ENCODE assay signal across 13 cellular contexts in genomic region chr2:35035883-35036282, GRCh38.
DNase-seq lines count a peak whose midpoint lies in the region; ATAC-seq and TF ChIP-seq lines count a peak whose summit lies in the region.
"Had no signal": no experiment of that assay in that cellular context is flagged by ENCODE, and none has a peak within 500 bp of the region (broad histone marks: within the 10 kb centered on the region; RNA-seq: fewer than 3 reads in every experiment).

No MANE protein-coding gene starts in this region.

- intact Hi-C loops in breast epithelium (cut with DNase I; ENCODE audit: low total_unique reads): no loop called here

- no peak for TF ChIP-seq POLR2A in breast epithelium (IDR thresholded peaks at IDR 0.05)

- no peaks in the 10 kb centered on the region for H4K20me1 ChIP-seq in OCI-LY3 (ENCODE audit: insufficient read depth, low read length)

- no peak overlapping the region for H3K9ac ChIP-seq in OCI-LY3 (ENCODE audit: low read length)

- no peak overlapping the region for H2AFZ ChIP-seq in OCI-LY3 (ENCODE audit: low read depth, low read length)

- ATAC-seq in natural killer cell treated with Interleukin-12 subunit alpha and Interleukin-12 subunit beta and Interleukin-15 and Interleukin-18, amount 100 ng/mL, for 72 hours: no peak

- H3K27me3 ChIP-seq in breast epithelium (no peaks in the 10 kb centered on the region), OCI-LY3 (ENCODE audit: low read depth, low read length) (no peaks in the 10 kb centered on the region)

- peaks cover 16% of the 10 kb centered on the region for H3K9me3 Mint-ChIP-seq in natural killer cell treated with Interleukin-12 subunit alpha and Interleukin-12 subunit beta and Interleukin-15 and Interleukin-18, amount 100 ng/mL, for 72 hours

- H3K36me3 Mint-ChIP-seq in natural killer cell treated with Interleukin-12 subunit alpha and Interleukin-12 subunit beta and Interleukin-15 and Interleukin-18, amount 100 ng/mL, for 72 hours: no peaks in the 10 kb centered on the region

- H3K79me2 ChIP-seq in OCI-LY3 (ENCODE audit: low read length): no peaks in the 10 kb centered on the region

- H3K4me3 ChIP-seq in breast epithelium: no peak overlapping the region
- no peak overlapping the region for H3K4me3 ChIP-seq in OCI-LY3 (ENCODE audit: low read length)

- H3K4me1 Mint-ChIP-seq in natural killer cell treated with Interleukin-12 subunit alpha and Interleukin-12 subunit beta and Interleukin-15 and Interleukin-18, amount 100 ng/mL, for 72 hours (ENCODE audit: low read depth in 2 of 2): no peaks in the 10 kb centered on the region

- H3K4me1 ChIP-seq in breast epithelium: no peaks in the 10 kb centered on the region
- H3K4me1 ChIP-seq in OCI-LY3 (ENCODE audit: low read length): no peaks in the 10 kb centered on the region

- H3K27ac Mint-ChIP-seq in natural killer cell treated with Interleukin-12 subunit alpha and Interleukin-12 subunit beta and Interleukin-15 and Interleukin-18, amount 100 ng/mL, for 72 hours: no peak overlapping the region

- no peak overlapping the region for H3K27ac ChIP-seq in breast epithelium
- H3K27ac ChIP-seq in OCI-LY3 (ENCODE audit: low read length): no peak overlapping the region
- H3K27ac ChIP-seq in epithelial cell of prostate: no peak overlapping the region

- H3K36me3 ChIP-seq in breast epithelium: no peaks in the 10 kb centered on the region
- no peaks in the 10 kb centered on the region for H3K36me3 ChIP-seq in OCI-LY3 (replicated peaks; ENCODE audit: low read depth, low read length)

- H3K9me3 ChIP-seq in breast epithelium (no peaks in the 10 kb centered on the region), OCI-LY3 (ENCODE audit: insufficient read depth, low read length) (no peaks in the 10 kb centered on the region)

- TF ChIP-seq CTCF in breast epithelium (IDR thresholded peaks at IDR 0.05) (no peak), OCI-LY3 (IDR thresholded peaks at IDR 0.05; ENCODE audit: low read depth, low read length) (peak; percentile 80)

- H3K27me3 Mint-ChIP-seq in natural killer cell treated with Interleukin-12 subunit alpha and Interleukin-12 subunit beta and Interleukin-15 and Interleukin-18, amount 100 ng/mL, for 72 hours: no peaks in the 10 kb centered on the region

- H3K4me2 ChIP-seq in OCI-LY3 (ENCODE audit: low read length): no peak overlapping the region

- in situ Hi-C loops in T47D (cut with HindIII; ENCODE audit: low pct_unique_long_range_greater_than_20kb, low sequenced_read_pairs): no loop called here

- H3K4me3 Mint-ChIP-seq in natural killer cell treated with Interleukin-12 subunit alpha and Interleukin-12 subunit beta and Interleukin-15 and Interleukin-18, amount 100 ng/mL, for 72 hours: no peak overlapping the region

- DNase-seq in T47D (ENCODE audit: low read depth in 1 of 2, low spot score in 1 of 2) (peak; percentile 38 to 71), breast epithelium (ENCODE audit: low spot score in 2 of 2) (no peak), epithelial cell of prostate (ENCODE audit: low read depth, low spot score) (peak; percentile 2), GF-D8 (lab: John Stamatoyannopoulos, UW) (no peak), islet precursor cell (no peak), hepatic stellate cell (ENCODE audit: low spot score) (no peak)
- DNase-seq in natural killer cell treated with Interleukin-12 subunit alpha and Interleukin-12 subunit beta and Interleukin-15 and Interleukin-18, amount 100 ng/mL, for 72 hours (ENCODE audit: low spot score): no peak
- DNase-seq: activated naive CD4-positive, alpha-beta T cell treated with anti-CD3 and anti-CD28 coated beads, Interleukin-2, amount 50 U/mL, for 16 hours; DMS 273 treated with DMSO at 0.1 percent for 48 hours; NCI-H2227 treated with DMSO at 0.1 percent for 48 hours; Right ventricle myocardium superior; trophoblast cell had no signal

Comparison
In these comparisons a context has a peak if more than half of its experiments do, and no peak if none do; other contexts are left out.
1. DNase-seq: peak in T47D (2 of 2) and epithelial cell of prostate (single experiment); none in breast epithelium (0 of 2), GF-D8 (single experiment), islet precursor cell (single experiment), natural killer cell treated with Interleukin-12 subunit alpha and Interleukin-12 subunit beta and Interleukin-15 and Interleukin-18, amount 100 ng/mL, for 72 hours (single experiment) and hepatic stellate cell (single experiment).